ENCODE assay signal across 27 cellular contexts in genomic region chr4:94802091-94802490, GRCh38. TPM values are rescaled to one million over a fixed set of nuclear protein-coding genes. Genes with fewer than 3 reads are reported as not detected.
DNase-seq lines count a peak whose midpoint lies in the region; TF ChIP-seq lines count a peak whose summit lies in the region.
"Had no signal": no experiment of that assay in that cellular context is flagged by ENCODE, and none has a peak within 500 bp of the region (broad histone marks: within the 10 kb centered on the region; RNA-seq: fewer than 3 reads in every experiment).

No MANE protein-coding gene starts in this region.

- H3K27me3 ChIP-seq in BE2C (no peaks in the 10 kb centered on the region), esophagus muscularis mucosa (no peaks in the 10 kb centered on the region)
- H3K27me3 ChIP-seq: esophagus squamous epithelium, right lobe of liver, upper lobe of right lung had no signal

- no peak overlapping the region for H3K27ac Mint-ChIP-seq in type B pancreatic cell
- H3K27ac Mint-ChIP-seq: activated naive CD4-positive, alpha-beta T cell treated with anti-CD3 and anti-CD28 coated beads, Interleukin-2, amount 50 U/mL, for 24 hours; activated T-helper 2 cell treated with anti-CD3 and anti-CD28 coated beads, Interferon-gamma antibody, Interleukin-2, Interleukin-4, amounts not matched to agents 10 μg/mL and 5 μg/mL and 100 μg/mL, durations not matched to agents 14 hours and 24 hours and 36 hours; dendritic cell treated with granulocyte-macrophage colony-stimulating factor and Interleukin-4, amounts not matched to agents 40 ng/mL and 50 ng/mL, for 4 days; endodermal cell; stimulated activated effector memory CD8-positive, alpha-beta T cell treated with anti-CD3 and anti-CD28 coated beads, Interleukin-12 subunit alpha, Interleukin-12 subunit beta, amount 100 ng/mL, for 72 hours had no signal

- DNase-seq in BE2C (peak; percentile 16), NCI-H510A (lab: John Stamatoyannopoulos, UW) (peak; percentile 1), esophagus muscularis mucosa (ENCODE audit: extremely low spot score) (no peak), hippocampal formation (lab: John Stamatoyannopoulos, UW) (peak; percentile 1 to 19), type B pancreatic cell (ENCODE audit: extremely low spot score, unreplicated experiment) (no peak), COLO668 (lab: John Stamatoyannopoulos, UW; ENCODE audit: unreplicated experiment) (no peak), NCI-H2081 treated with DMSO at 0.1 percent for 48 hours (lab: John Stamatoyannopoulos, UW) (no peak)
- no peak for DNase-seq in activated CD8-positive, alpha-beta memory T cell treated with anti-CD3 and anti-CD28 coated beads for 24 hours
- DNase-seq: activated CD4-positive, alpha-beta T cell treated with anti-CD3 and anti-CD28 coated beads, Interleukin-2, amount 50 U/mL, for 48 hours; endodermal cell; esophagus squamous epithelium; KBM-7; NCI-H1105 treated with DMSO at 0.1 percent for 48 hours; NCI-H1930; NCI-H2227 treated with DMSO at 0.1 percent for 48 hours; PC-3; right lobe of liver; SHP77 treated with DMSO at 0.1 percent for 48 hours; stimulated activated CD4-positive, alpha-beta T cell treated with anti-CD3 and anti-CD28 coated beads, Interleukin-4, amount 100 ng/mL, for 24 hours; upper lobe of right lung had no signal

- H3K27me3 Mint-ChIP-seq in type B pancreatic cell, result no peaks in the 10 kb centered on the region
- H3K27me3 Mint-ChIP-seq: activated naive CD4-positive, alpha-beta T cell treated with anti-CD3 and anti-CD28 coated beads, Interleukin-2, amount 50 U/mL, for 24 hours; dendritic cell treated with granulocyte-macrophage colony-stimulating factor and Interleukin-4, amounts not matched to agents 40 ng/mL and 50 ng/mL, for 4 days had no signal

- TF ChIP-seq EP300 in esophagus muscularis mucosa (IDR thresholded peaks at IDR 0.05), result no peak

- H3K4me1 Mint-ChIP-seq in type B pancreatic cell (ENCODE audit: unreplicated experiment), result peaks cover 12% of the 10 kb centered on the region
- H3K4me1 Mint-ChIP-seq: activated naive CD4-positive, alpha-beta T cell treated with anti-CD3 and anti-CD28 coated beads, Interleukin-2, amount 50 U/mL, for 24 hours; stimulated activated effector memory CD8-positive, alpha-beta T cell treated with anti-CD3 and anti-CD28 coated beads, Interleukin-12 subunit alpha, Interleukin-12 subunit beta, amount 100 ng/mL, for 72 hours had no signal

- H3K4me3 Mint-ChIP-seq in type B pancreatic cell, result no peak overlapping the region
- H3K4me3 Mint-ChIP-seq: activated naive CD4-positive, alpha-beta T cell treated with anti-CD3 and anti-CD28 coated beads, Interleukin-2, amount 50 U/mL, for 24 hours; dendritic cell treated with granulocyte-macrophage colony-stimulating factor and Interleukin-4, amounts not matched to agents 40 ng/mL and 50 ng/mL, for 4 days; endodermal cell; stimulated activated effector memory CD8-positive, alpha-beta T cell treated with anti-CD3 and anti-CD28 coated beads, Interleukin-12 subunit alpha, Interleukin-12 subunit beta, amount 100 ng/mL, for 72 hours had no signal

- H3K4me3 ChIP-seq in BE2C (ENCODE audit: low read depth, low read length), result no peak overlapping the region
- H3K4me3 ChIP-seq in esophagus muscularis mucosa, result no peak overlapping the region
- H3K4me3 ChIP-seq: esophagus squamous epithelium, GM12878, lung, right lobe of liver, upper lobe of right lung had no signal

- no peaks in the 10 kb centered on the region; the same call in 1 of the 2 replicates for H3K36me3 ChIP-seq in BE2C
- no peaks in the 10 kb centered on the region for H3K36me3 ChIP-seq in esophagus muscularis mucosa
- H3K36me3 ChIP-seq: esophagus squamous epithelium, right lobe of liver, upper lobe of right lung had no signal

- H3K9me3 ChIP-seq in BE2C (no peaks in the 10 kb centered on the region), esophagus muscularis mucosa (no peaks in the 10 kb centered on the region)
- H3K9me3 ChIP-seq: esophagus squamous epithelium, right lobe of liver, upper lobe of right lung had no signal

- intact Hi-C loops in esophagus muscularis mucosa (cut with DNase I), result no loop called here

- H3K9me3 Mint-ChIP-seq in type B pancreatic cell, result no peaks in the 10 kb centered on the region
- H3K9me3 Mint-ChIP-seq: activated naive CD4-positive, alpha-beta T cell treated with anti-CD3 and anti-CD28 coated beads, Interleukin-2, amount 50 U/mL, for 24 hours; activated T-helper 2 cell treated with anti-CD3 and anti-CD28 coated beads, Interferon-gamma antibody, Interleukin-2, Interleukin-4, amounts not matched to agents 10 μg/mL and 5 μg/mL and 100 μg/mL, durations not matched to agents 14 hours and 24 hours and 36 hours; endodermal cell; stimulated activated effector memory CD8-positive, alpha-beta T cell treated with anti-CD3 and anti-CD28 coated beads, Interleukin-12 subunit alpha, Interleukin-12 subunit beta, amount 100 ng/mL, for 72 hours had no signal

- no peak for TF ChIP-seq POLR2A in esophagus muscularis mucosa (IDR thresholded peaks at IDR 0.05; ENCODE audit: low read depth)

- H3K36me3 Mint-ChIP-seq in type B pancreatic cell, result no peaks in the 10 kb centered on the region
- H3K36me3 Mint-ChIP-seq: activated naive CD4-positive, alpha-beta T cell treated with anti-CD3 and anti-CD28 coated beads, Interleukin-2, amount 50 U/mL, for 24 hours; stimulated activated effector memory CD8-positive, alpha-beta T cell treated with anti-CD3 and anti-CD28 coated beads, Interleukin-12 subunit alpha, Interleukin-12 subunit beta, amount 100 ng/mL, for 72 hours had no signal

- TF ChIP-seq CTCF in BE2C (IDR thresholded peaks at IDR 0.05; ENCODE audit: low read depth, low read length) (no peak), esophagus muscularis mucosa (IDR thresholded peaks at IDR 0.05) (no peak), type B pancreatic cell (conservative IDR thresholded peaks at IDR 0.05) (no peak)

- H3K4me1 ChIP-seq in BE2C, result peaks cover 24% of the 10 kb centered on the region
- H3K4me1 ChIP-seq in esophagus muscularis mucosa, result peaks cover 4 to 30% (median 27%) of the 10 kb centered on the region in 4 donors
- H3K4me1 ChIP-seq: esophagus squamous epithelium, parathyroid adenoma, right lobe of liver, upper lobe of right lung had no signal

- WGBS in esophagus muscularis mucosa, result 24% methylated on average over 3 of the region's 4 CpGs

- H3K27ac ChIP-seq in esophagus muscularis mucosa (replicated peaks in 1 of 4), result peak overlapping the region in 3 of 4 donors; percentile 8 to 32 (median 20)
- H3K27ac ChIP-seq: esophagus squamous epithelium, parathyroid adenoma, right lobe of liver, upper lobe of right lung had no signal

RNA-seq across cellular contexts. Expression of gene BMPR1B, which starts 44.3 kb away (rescaled TPM):
- 9.7 TPM for polyA plus RNA-seq in BE2C (2012; ENCODE audit: insufficient read depth, insufficient read length, low read depth)
- total RNA-seq in esophagus muscularis mucosa (10 to 100 TPM; 11.3 to 22.0 (median 17.6) TPM), type B pancreatic cell (ENCODE audit: low replicate concordance) (2.4 and 9.3 TPM in 2 replicates)
- total RNA-seq: activated T-helper 2 cell treated with anti-CD3 and anti-CD28 coated beads, Interferon-gamma antibody, Interleukin-2, Interleukin-4, amounts not matched to agents 10 μg/mL and 5 μg/mL and 100 μg/mL, durations not matched to agents 14 hours and 24 hours and 36 hours; GM12878 had no signal
- polyA plus RNA-seq: GM12878 had no signal

Comparison
In these comparisons a context has a peak if more than half of its experiments do, and no peak if none do; other contexts are left out.
1. DNase-seq: peak in BE2C (single experiment), NCI-H510A (single experiment) and hippocampal formation (2 of 2); none in esophagus muscularis mucosa (single experiment), type B pancreatic cell (single experiment), activated CD8-positive, alpha-beta memory T cell treated with anti-CD3 and anti-CD28 coated beads for 24 hours (single experiment), COLO668 (single experiment) and NCI-H2081 treated with DMSO at 0.1 percent for 48 hours (single experiment).